Comparison of ENCODE assay signal across 1 cellular context in genomic region chr20:64205611-64206026, GRCh38.
A peak's percentile ranks its signal among the peaks of the same experiment; 100 is the strongest.
TF ChIP-seq lines count a peak whose summit lies in the region.

No MANE protein-coding gene starts in this region.

TF ChIP-seq in HepG2, 621 proteins besides CTCF, POLR2A, EP300 and RAD21:
- no peak for TF ChIP-seq ZNF614 (CRISPR knock-in tag; IDR thresholded peaks at IDR 0.05; ENCODE audit: borderline replicate concordance)
- no peak for TF ChIP-seq ELF1 (CRISPR knock-in tag; IDR thresholded peaks at IDR 0.05)
- TF ChIP-seq ZNF407 (CRISPR knock-in tag; IDR thresholded peaks at IDR 0.05; ENCODE audit: not compliant biosample characterization) = peak; percentile 4
